ENCODE assay signal across 5 cellular contexts in genomic region chr1:38978245-38978542, GRCh38. TPM values are rescaled to one million over a fixed set of nuclear protein-coding genes. Genes with fewer than 3 reads are reported as not detected.
"Had no signal": no experiment of that assay in that cellular context is flagged by ENCODE, and none has a peak within 500 bp of the region (broad histone marks: within the 10 kb centered on the region; RNA-seq: fewer than 3 reads in every experiment).

No MANE protein-coding gene starts in this region.

RNA-seq across cellular contexts. Expression of gene RHBDL2, which starts 36.6 kb away (rescaled TPM):
- total RNA-seq: activated naive CD4-positive, alpha-beta T cell treated with anti-CD3 and anti-CD28 coated beads, Interleukin-2, amount 50 U/mL, for 72 hours; cardiac septum; mononuclear cell; progenitor cell of endocrine pancreas; T-helper 2 cell treated with Interferon-gamma antibody and Interleukin-4, amounts not matched to agents 100 ng/mL and 5 ng/mL, for 36 hours had no signal
